31 cellular contexts compared by ENCODE assay signal in genomic region chr2:160459543-160460332, GRCh38. TPM values are rescaled to one million over a fixed set of nuclear protein-coding genes. Genes with fewer than 3 reads are reported as not detected.
DNase-seq lines count a peak whose midpoint lies in the region; ATAC-seq, FAIRE-seq and TF ChIP-seq lines count a peak whose summit lies in the region.
"Had no signal": no experiment of that assay in that cellular context is flagged by ENCODE, and none has a peak within 500 bp of the region (broad histone marks: within the 10 kb centered on the region; RNA-seq: fewer than 3 reads in every experiment).

No MANE protein-coding gene starts in this region.

- H3K27ac ChIP-seq in CD8-positive, alpha-beta T cell (ENCODE audit: low read depth, low read length), result no peak overlapping the region
- H3K27ac ChIP-seq in GM23338 (ENCODE audit: low read depth), result no peak overlapping the region
- H3K27ac ChIP-seq in esophagus muscularis mucosa (replicated peaks in 1 of 4), result peak overlapping the region in 3 of 4 donors; percentile 60 to 74 (median 65)
- no peak overlapping the region for H3K27ac ChIP-seq in naive thymus-derived CD4-positive, alpha-beta T cell (ENCODE audit: low read depth, low read length)
- no peak overlapping the region for H3K27ac ChIP-seq in kidney (ENCODE audit: low read depth in 2 of 2, low read length in 2 of 2)
- H3K27ac ChIP-seq: adrenal gland, SJSA1 had no signal

- H3K4me1 ChIP-seq in CD8-positive, alpha-beta T cell (ENCODE audit: insufficient read depth, low read length), result peaks cover 3% of the 10 kb centered on the region
- H3K4me1 ChIP-seq in GM23338 (ENCODE audit: insufficient read depth), result no peaks in the 10 kb centered on the region
- H3K4me1 ChIP-seq in esophagus muscularis mucosa, result peaks cover 46 to 91% (median 70%) of the 10 kb centered on the region in 4 donors
- H3K4me1 ChIP-seq in naive thymus-derived CD4-positive, alpha-beta T cell (ENCODE audit: control insufficient read depth in 2 of 2, insufficient read depth in 2 of 2, low read length in 2 of 2), result peaks cover 6 to 26% of the 10 kb centered on the region in 2 donors
- peaks cover 12 to 14% of the 10 kb centered on the region in 2 donors for H3K4me1 ChIP-seq in kidney (ENCODE audit: control insufficient read depth in 1 of 2, insufficient read depth in 1 of 2, low read depth in 1 of 2, low read length in 2 of 2)

- peaks cover 18% of the 10 kb centered on the region; the same call in 1 of the 2 replicates for H4K20me1 ChIP-seq in GM23338 (replicated peaks; ENCODE audit: insufficient read depth)

- TF ChIP-seq EP300 in esophagus muscularis mucosa (IDR thresholded peaks at IDR 0.05), result no peak

- CTCF ChIA-PET in CD8-positive, alpha-beta T cell (lab: Charles Lee), result no interaction called here
- CTCF ChIA-PET in naive thymus-derived CD4-positive, alpha-beta T cell (lab: Charles Lee), result no interaction called here

- H3K9me2 ChIP-seq in GM23338 (ENCODE audit: insufficient read depth), result no peaks in the 10 kb centered on the region

- no peaks in the 10 kb centered on the region for H3F3A ChIP-seq in GM23338 (replicated peaks; ENCODE audit: low read depth)

- no peak overlapping the region for H3K4me3 Mint-ChIP-seq in CD8-positive, alpha-beta T cell
- H3K4me3 Mint-ChIP-seq in GM23338, result no peak overlapping the region
- peak overlapping the region in 5 of 10 donors; percentile 4 to 77 (median 49) for H3K4me3 Mint-ChIP-seq in naive thymus-derived CD4-positive, alpha-beta T cell
- H3K4me3 Mint-ChIP-seq: activated naive CD4-positive, alpha-beta T cell treated with anti-CD3 and anti-CD28 coated beads, Interleukin-2, amount 10 ng/mL, durations not matched to agents 7 days and 5 days; stimulated activated memory B cell treated with anti-CD40 and anti-IgM and Interleukin-4, amounts not matched to agents 10 μg/mL and 1 μg/mL and 100 μg/mL, for 72 hours had no signal

- TF ChIP-seq POLR2A in esophagus muscularis mucosa (IDR thresholded peaks at IDR 0.05; ENCODE audit: low read depth), result no peak

- no peak overlapping the region for H3K9ac ChIP-seq in kidney (ENCODE audit: low read length in 2 of 2)

- ATAC-seq in CD8-positive, alpha-beta T cell, result no peak
- peak; percentile 65 for ATAC-seq in GM23338
- no peak for ATAC-seq in naive thymus-derived CD4-positive, alpha-beta T cell
- no peak for ATAC-seq in SK-N-SH treated with all-trans-retinoic acid at 6 μM for 48 hours
- ATAC-seq: left colon; stimulated activated memory B cell treated with anti-CD40 and anti-IgM and Interleukin-4, amounts not matched to agents 10 μg/mL and 1 μg/mL and 100 μg/mL, for 72 hours had no signal

- WGBS in esophagus muscularis mucosa, result 33% methylated on average over 1 of the region's 1 CpG

- FAIRE-seq in kidney (lab: Jason Lieb, UNC), result no peak

- peaks cover 91% of the 10 kb centered on the region for H3K79me2 ChIP-seq in GM23338 (replicated peaks; ENCODE audit: insufficient read depth)

- H3K9me3 ChIP-seq in CD8-positive, alpha-beta T cell (ENCODE audit: low read length), result no peaks in the 10 kb centered on the region
- H3K9me3 ChIP-seq in esophagus muscularis mucosa, result no peaks in the 10 kb centered on the region
- H3K9me3 ChIP-seq in naive thymus-derived CD4-positive, alpha-beta T cell (ENCODE audit: control insufficient read depth in 2 of 3, low read length in 3 of 3), result no peaks in the 10 kb centered on the region
- no peaks in the 10 kb centered on the region for H3K9me3 ChIP-seq in kidney (ENCODE audit: control insufficient read depth in 1 of 2, low read length in 2 of 2)
- H3K9me3 ChIP-seq: adrenal gland, esophagus squamous epithelium, SJSA1, upper lobe of left lung had no signal

- no peaks in the 10 kb centered on the region for H3K9me3 Mint-ChIP-seq in CD8-positive, alpha-beta T cell
- no peaks in the 10 kb centered on the region for H3K9me3 Mint-ChIP-seq in GM23338
- H3K9me3 Mint-ChIP-seq in naive thymus-derived CD4-positive, alpha-beta T cell, result peaks cover 0 to 5% (median 0%) of the 10 kb centered on the region in 11 donors
- H3K9me3 Mint-ChIP-seq: activated naive CD4-positive, alpha-beta T cell treated with anti-CD3 and anti-CD28 coated beads, Interleukin-2, amount 10 ng/mL, durations not matched to agents 7 days and 5 days; stimulated activated memory B cell treated with anti-CD40 and anti-IgM and Interleukin-4, amounts not matched to agents 10 μg/mL and 1 μg/mL and 100 μg/mL, for 72 hours had no signal

- no peaks in the 10 kb centered on the region for H3K27me3 ChIP-seq in CD8-positive, alpha-beta T cell (ENCODE audit: insufficient read depth, low read length)
- H3K27me3 ChIP-seq in GM23338 (ENCODE audit: insufficient read depth), result no peaks in the 10 kb centered on the region
- no peaks in the 10 kb centered on the region for H3K27me3 ChIP-seq in esophagus muscularis mucosa
- no peaks in the 10 kb centered on the region for H3K27me3 ChIP-seq in naive thymus-derived CD4-positive, alpha-beta T cell (ENCODE audit: control insufficient read depth in 2 of 2, insufficient read depth in 2 of 2, low read length in 2 of 2)
- H3K27me3 ChIP-seq: adrenal gland, esophagus squamous epithelium, SJSA1, upper lobe of left lung had no signal

- DNase-seq in CD8-positive, alpha-beta T cell, result no peak
- peak; percentile 21 for DNase-seq in GM23338 (ENCODE audit: low spot score)
- DNase-seq in esophagus muscularis mucosa (ENCODE audit: extremely low spot score), result no peak
- DNase-seq in naive thymus-derived CD4-positive, alpha-beta T cell, result no peak
- no peak for DNase-seq in kidney
- DNase-seq in AG08396 (ENCODE audit: low spot score), result no peak
- DNase-seq: activated CD4-positive, alpha-beta T cell treated with anti-CD3 and anti-CD28 coated beads, Interleukin-2, amount 50 U/mL, for 48 hours; activated CD8-positive, alpha-beta memory T cell treated with anti-CD3 and anti-CD28 coated beads, Interleukin-2, amount 50 U/mL, for 4 hours; activated naive CD4-positive, alpha-beta T cell treated with anti-CD3 and anti-CD28 coated beads, Interleukin-2, amount 10 ng/mL, durations not matched to agents 7 days and 5 days; adrenal gland; C1 segment of cervical spinal cord; cerebellar nuclear complex; dermis blood vessel endothelial cell; DMS79 treated with DMSO at 0.1 percent for 48 hours; esophagus squamous epithelium; foreskin melanocyte; GF-D8; left colon; mesenchymal stem cell; NCI-H1048; NCI-H1694; NCI-H446 treated with DMSO at 0.1 percent for 48 hours; NCI-H82; stimulated activated CD4-positive, alpha-beta T cell treated with anti-CD3 and anti-CD28 coated beads, Interleukin-15, amount 100 ng/mL, for 24 hours; substantia nigra; T-helper 1 cell; upper lobe of left lung had no signal

- H3K4me1 Mint-ChIP-seq in CD8-positive, alpha-beta T cell (ENCODE audit: low read depth), result peaks cover 65% of the 10 kb centered on the region
- peaks cover 6% of the 10 kb centered on the region for H3K4me1 Mint-ChIP-seq in GM23338
- H3K4me1 Mint-ChIP-seq in naive thymus-derived CD4-positive, alpha-beta T cell, result peaks cover 37 to 88% (median 78%) of the 10 kb centered on the region in 7 donors
- H3K4me1 Mint-ChIP-seq: stimulated activated memory B cell treated with anti-CD40 and anti-IgM and Interleukin-4, amounts not matched to agents 10 μg/mL and 1 μg/mL and 100 μg/mL, for 72 hours had no signal

- peaks cover 3% of the 10 kb centered on the region for H3K36me3 Mint-ChIP-seq in CD8-positive, alpha-beta T cell
- H3K36me3 Mint-ChIP-seq in GM23338 (ENCODE audit: low read depth), result peaks cover 2% of the 10 kb centered on the region; the same call in 1 of the 3 replicates
- H3K36me3 Mint-ChIP-seq in naive thymus-derived CD4-positive, alpha-beta T cell, result peaks cover 0 to 25% (median 20%) of the 10 kb centered on the region in 5 donors
- H3K36me3 Mint-ChIP-seq: stimulated activated memory B cell treated with anti-CD40 and anti-IgM and Interleukin-4, amounts not matched to agents 10 μg/mL and 1 μg/mL and 100 μg/mL, for 72 hours had no signal

- H3K36me3 ChIP-seq in CD8-positive, alpha-beta T cell (ENCODE audit: insufficient read depth, low read length), result no peaks in the 10 kb centered on the region
- H3K36me3 ChIP-seq in GM23338 (ENCODE audit: insufficient read depth), result no peaks in the 10 kb centered on the region
- no peaks in the 10 kb centered on the region for H3K36me3 ChIP-seq in esophagus muscularis mucosa
- no peaks in the 10 kb centered on the region for H3K36me3 ChIP-seq in naive thymus-derived CD4-positive, alpha-beta T cell (ENCODE audit: control insufficient read depth in 2 of 3, insufficient read depth in 3 of 3, low read length in 3 of 3)
- no peaks in the 10 kb centered on the region for H3K36me3 ChIP-seq in kidney (ENCODE audit: control insufficient read depth in 1 of 2, insufficient read depth in 2 of 2, low read length in 2 of 2)
- H3K36me3 ChIP-seq: adrenal gland, esophagus squamous epithelium, upper lobe of left lung had no signal

- no peak overlapping the region for H3K4me3 ChIP-seq in CD8-positive, alpha-beta T cell (ENCODE audit: low read depth, low read length)
- H3K4me3 ChIP-seq in GM23338 (no peak overlapping the region), esophagus muscularis mucosa (no peak overlapping the region), kidney (ENCODE audit: low read length in 2 of 2) (no peak overlapping the region)
- no peak overlapping the region for H3K4me3 ChIP-seq in naive thymus-derived CD4-positive, alpha-beta T cell (ENCODE audit: low read length)
- H3K4me3 ChIP-seq: adrenal gland, esophagus squamous epithelium, SJSA1, upper lobe of left lung had no signal

- no peak overlapping the region for H3K4me2 ChIP-seq in GM23338

- POLR2A ChIA-PET in CD8-positive, alpha-beta T cell (lab: Charles Lee), result interaction anchor here (1.4 kb wide), 1 partner anchor 13 kb away, joined by 3 read pairs; no protein-coding TSS in a partner anchor
- POLR2A ChIA-PET in naive thymus-derived CD4-positive, alpha-beta T cell (lab: Charles Lee), result interaction anchor here (1.0 kb wide), 1 partner anchor 48 kb away, joined by 3 read pairs; no protein-coding TSS in a partner anchor

- TF ChIP-seq CTCF in CD8-positive, alpha-beta T cell (IDR thresholded peaks at IDR 0.05), result no peak
- TF ChIP-seq CTCF in GM23338 (conservative IDR thresholded peaks at IDR 0.05; ENCODE audit: low read depth in 2 of 2), result 0 out of 4 replicates have a peak, but pooled peaks of 1 of the 2 experiments have one; percentile 15
- no peak for TF ChIP-seq CTCF in esophagus muscularis mucosa (IDR thresholded peaks at IDR 0.05)
- TF ChIP-seq CTCF in kidney (IDR thresholded peaks at IDR 0.05; ENCODE audit: borderline replicate concordance, extremely low read depth, insufficient read depth), result no peak

- H3K27me3 Mint-ChIP-seq in CD8-positive, alpha-beta T cell (ENCODE audit: low read depth), result no peaks in the 10 kb centered on the region
- H3K27me3 Mint-ChIP-seq in GM23338 (ENCODE audit: insufficient read depth, low read depth, poor library complexity), result peaks cover 2% of the 10 kb centered on the region
- no peaks in the 10 kb centered on the region for H3K27me3 Mint-ChIP-seq in naive thymus-derived CD4-positive, alpha-beta T cell
- H3K27me3 Mint-ChIP-seq: activated naive CD4-positive, alpha-beta T cell treated with anti-CD3 and anti-CD28 coated beads, Interleukin-2, amount 10 ng/mL, durations not matched to agents 7 days and 5 days; progenitor cell of endocrine pancreas had no signal

- peak overlapping the region; percentile 10 for H3K27ac Mint-ChIP-seq in CD8-positive, alpha-beta T cell
- no peak overlapping the region for H3K27ac Mint-ChIP-seq in GM23338
- peak overlapping the region in 7 of 9 donors; percentile 4 to 58 (median 34) for H3K27ac Mint-ChIP-seq in naive thymus-derived CD4-positive, alpha-beta T cell
- H3K27ac Mint-ChIP-seq: activated naive CD4-positive, alpha-beta T cell treated with anti-CD3 and anti-CD28 coated beads, Interleukin-2, amount 10 ng/mL, durations not matched to agents 7 days and 5 days; progenitor cell of endocrine pancreas; stimulated activated memory B cell treated with anti-CD40 and anti-IgM and Interleukin-4, amounts not matched to agents 10 μg/mL and 1 μg/mL and 100 μg/mL, for 72 hours had no signal

- intact Hi-C loops in CD8-positive, alpha-beta T cell (cut with DNase I, micrococcal nuclease), result loop anchor here in 1 of 2 experiments (5.0 kb wide), 1 partner anchor 193 kb away; no protein-coding TSS in a partner anchor
- intact Hi-C loops in esophagus muscularis mucosa (cut with DNase I) (no loop called here), kidney (cut with DNase I) (no loop called here)
- intact Hi-C loops in naive thymus-derived CD4-positive, alpha-beta T cell (cut with micrococcal nuclease), result loop anchor here in 1 of 2 donors (1.0 to 2.0 kb wide), 2 partner anchors 7 to 13 kb away; no protein-coding TSS in a partner anchor

- no peak overlapping the region for H2AFZ ChIP-seq in GM23338

RNA-seq across cellular contexts. Expression of gene RBMS1, which starts 33.9 kb away (rescaled TPM):
- 10 to 100 TPM; 69.3 to 71.2 TPM for total RNA-seq in CD8-positive, alpha-beta T cell
- 47.6 and 55.5 TPM in 2 replicates for total RNA-seq in GM23338 (2014; rRNA removed; shearing (Covaris generic))
- polyA plus RNA-seq in GM23338 (2016; fragmentation: Nextera tagmentation; extraction: Ambion mirVana), result 94.8 and 111 TPM in 2 replicates
- total RNA-seq in esophagus muscularis mucosa, result 100 to 1,000 TPM in 1 of 4 donors, 10 to 100 TPM in 3; 86.8 to 116 (median 93.1) TPM
- total RNA-seq in naive thymus-derived CD4-positive, alpha-beta T cell, result 100 to 1,000 TPM in 3 of 5 experiments, 10 to 100 TPM in 2; 74.4 to 123 (median 101) TPM
- polyA plus RNA-seq in naive thymus-derived CD4-positive, alpha-beta T cell, result 100 to 1,000 TPM; 136 to 137 TPM
- 94.8 TPM for total RNA-seq in kidney
- 25.6 TPM for polyA plus RNA-seq in kidney (ENCODE audit: insufficient read depth, low read depth, low replicate concordance)

Comparison
In these comparisons a context has a peak if more than half of its experiments do, and no peak if none do; other contexts are left out.
1. H3K27ac ChIP-seq: peak in esophagus muscularis mucosa (3 of 4); none in CD8-positive, alpha-beta T cell (single experiment), GM23338 (single experiment), naive thymus-derived CD4-positive, alpha-beta T cell (single experiment) and kidney (0 of 2).